In the genomic region with DNA sequence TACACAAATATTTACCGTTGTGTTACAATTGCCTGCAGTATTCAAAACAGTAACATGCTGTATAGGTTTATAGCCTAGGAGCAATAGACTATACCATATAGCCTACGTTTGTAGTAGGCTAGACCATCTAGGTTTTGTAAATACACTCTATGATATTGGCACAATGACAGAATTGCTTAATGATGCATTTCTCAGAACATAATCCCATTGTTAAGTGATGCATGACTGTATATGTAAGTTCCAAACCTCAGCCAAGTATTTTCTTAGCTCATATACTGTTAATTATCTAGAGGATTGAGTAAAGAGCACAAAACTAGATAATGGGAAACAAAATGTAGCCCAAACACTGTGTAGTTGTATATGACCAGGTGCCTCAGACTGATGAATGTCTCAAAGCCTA, we compare ENCODE assay signal across 21 cellular contexts.
DNase-seq lines count a peak whose midpoint lies in the region; ATAC-seq, FAIRE-seq and TF ChIP-seq lines count a peak whose summit lies in the region.
"Had no signal": no experiment of that assay in that cellular context is flagged by ENCODE, and none has a peak within 500 bp of the region (broad histone marks: within the 10 kb centered on the region; RNA-seq: fewer than 3 reads in every experiment).

No MANE protein-coding gene starts in this region.

- no peak overlapping the region for H3K27ac Mint-ChIP-seq in astrocyte (ENCODE audit: unreplicated experiment)
- H3K27ac Mint-ChIP-seq: CD14-positive monocyte, HFFc6 had no signal

- no peaks in the 10 kb centered on the region for H3K9me3 Mint-ChIP-seq in astrocyte (ENCODE audit: unreplicated experiment)
- H3K9me3 Mint-ChIP-seq: CD14-positive monocyte had no signal

- no peak overlapping the region for H2AFZ ChIP-seq in astrocyte (ENCODE audit: low read depth, low read length)

- H3K79me2 ChIP-seq in astrocyte (ENCODE audit: insufficient read depth, low read length): no peaks in the 10 kb centered on the region

- no peaks in the 10 kb centered on the region for H3K27me3 ChIP-seq in astrocyte (ENCODE audit: insufficient read depth, low read length)
- H3K27me3 ChIP-seq: Peyer's patch had no signal

- H3K9me3 ChIP-seq in astrocyte (ENCODE audit: insufficient read depth, low read depth, low read length): no peaks in the 10 kb centered on the region
- H3K9me3 ChIP-seq: Peyer's patch had no signal

- H3K36me3 Mint-ChIP-seq in astrocyte (ENCODE audit: low read depth, unreplicated experiment): no peaks in the 10 kb centered on the region
- H3K36me3 Mint-ChIP-seq: CD14-positive monocyte had no signal

- H4K20me1 ChIP-seq in astrocyte (ENCODE audit: insufficient read depth, low read length): no peaks in the 10 kb centered on the region

- no peak for TF ChIP-seq RAD21 in Ishikawa (IDR thresholded peaks at IDR 0.05; ENCODE audit: low read depth)

- no peak for TF ChIP-seq CTCF in astrocyte (IDR thresholded peaks at IDR 0.05; ENCODE audit: insufficient read depth, low read depth, low read length)

- no peaks in the 10 kb centered on the region for H3K27me3 Mint-ChIP-seq in astrocyte (ENCODE audit: low read depth, unreplicated experiment)

- no peak overlapping the region for H3K4me3 Mint-ChIP-seq in astrocyte (ENCODE audit: unreplicated experiment)
- H3K4me3 Mint-ChIP-seq: CD14-positive monocyte, HFFc6 had no signal

- no peak for ATAC-seq in GM18867 (IDR thresholded peaks at IDR 0.05; ENCODE audit: unreplicated experiment)
- ATAC-seq: HepG2, Right ventricle myocardium inferior had no signal

- peak; percentile 41 for DNase-seq in NCI-H1436 (lab: John Stamatoyannopoulos, UW)
- peak; percentile 6 for DNase-seq in astrocyte (ENCODE audit: low read depth)
- peak; percentile 13 for DNase-seq in glomerular visceral epithelial cell (ENCODE audit: extremely low spot score)
- no peak for DNase-seq in activated CD4-positive, alpha-beta T cell treated with anti-CD3 and anti-CD28 coated beads, Interleukin-2, amount 50 U/mL, for 4 hours
- no peak for DNase-seq in nucleus accumbens (lab: John Stamatoyannopoulos, UW)
- DNase-seq: DMS79 treated with DMSO at 0.1 percent for 48 hours; H7; HFFc6; KG1; MV-4-11; NCI-H2081 treated with DMSO at 0.1 percent for 48 hours; NCI-H345; NCI-H524 treated with DMSO at 0.1 percent for 48 hours; NK-92 treated with Interleukin-12 subunit alpha and Interleukin-12 subunit beta, amount 100 ng/mL, for 24 hours; Peyer's patch; SW 1271 had no signal

- H3K27ac ChIP-seq in astrocyte (ENCODE audit: low read depth, low read length): no peak overlapping the region
- H3K27ac ChIP-seq: Peyer's patch had no signal

- no peak overlapping the region for H3K4me3 ChIP-seq in astrocyte (ENCODE audit: insufficient read depth, low read depth, low read length)
- H3K4me3 ChIP-seq: Peyer's patch had no signal

- H3K4me1 Mint-ChIP-seq in astrocyte (ENCODE audit: low read depth, unreplicated experiment): no peaks in the 10 kb centered on the region
- H3K4me1 Mint-ChIP-seq: CD14-positive monocyte had no signal

- no peaks in the 10 kb centered on the region for H3K36me3 ChIP-seq in astrocyte (ENCODE audit: insufficient read depth, low read length)
- H3K36me3 ChIP-seq: Peyer's patch had no signal

- peak; percentile 33; the same call in 1 of the 2 replicates for TF ChIP-seq EP300 in Ishikawa (IDR thresholded peaks at IDR 0.05; ENCODE audit: borderline replicate concordance)

- no peak overlapping the region for H3K4me2 ChIP-seq in astrocyte (ENCODE audit: low read length)

- H3K9ac ChIP-seq in astrocyte (ENCODE audit: low read length): no peak overlapping the region

- no peak for FAIRE-seq in astrocyte (lab: Jason Lieb, UNC)
- FAIRE-seq: HepG2 had no signal

- H3K4me1 ChIP-seq in astrocyte (ENCODE audit: insufficient read depth, low read length): no peaks in the 10 kb centered on the region
- H3K4me1 ChIP-seq: Peyer's patch had no signal

TF ChIP-seq in Ishikawa, 13 proteins besides CTCF, POLR2A, EP300 and RAD21:
- TF ChIP-seq NFIC (IDR thresholded peaks at IDR 0.05): peak; percentile 80
- TF ChIP-seq MAX (IDR thresholded peaks at IDR 0.05): no peak

Comparison
In these comparisons a context has a peak if more than half of its experiments do, and no peak if none do; other contexts are left out.
1. DNase-seq: peak in NCI-H1436 (single experiment), astrocyte (single experiment) and glomerular visceral epithelial cell (single experiment); none in activated CD4-positive, alpha-beta T cell treated with anti-CD3 and anti-CD28 coated beads, Interleukin-2, amount 50 U/mL, for 4 hours (0 of 2) and nucleus accumbens (0 of 56).